Comparison of ENCODE assay signal across 21 cellular contexts in genomic region chr15:85980946-85981345, GRCh38.
DNase-seq lines count a peak whose midpoint lies in the region; ATAC-seq, FAIRE-seq and TF ChIP-seq lines count a peak whose summit lies in the region.
"Had no signal": no experiment of that assay in that cellular context is flagged by ENCODE, and none has a peak within 500 bp of the region (broad histone marks: within the 10 kb centered on the region; RNA-seq: fewer than 3 reads in every experiment).

No MANE protein-coding gene starts in this region.

- no peaks in the 10 kb centered on the region; a peak in 1 of 5 replicates for H3K27me3 ChIP-seq in HepG2 (ENCODE audit: control insufficient read depth in 1 of 2, insufficient read depth in 2 of 2, low read length in 2 of 2)

- H3K4me1 ChIP-seq in HepG2 (ENCODE audit: insufficient read depth, low read length) = no peaks in the 10 kb centered on the region

- H3K9me3 Mint-ChIP-seq in neural crest cell = peaks cover 6% of the 10 kb centered on the region
- H3K9me3 Mint-ChIP-seq in activated naive CD8-positive, alpha-beta T cell treated with anti-CD3 and anti-CD28 coated beads for 36 hours = no peaks in the 10 kb centered on the region
- H3K9me3 Mint-ChIP-seq: CD8-positive, alpha-beta T cell had no signal

- no peak overlapping the region for H3K4me3 Mint-ChIP-seq in neural crest cell
- no peak overlapping the region for H3K4me3 Mint-ChIP-seq in activated naive CD8-positive, alpha-beta T cell treated with anti-CD3 and anti-CD28 coated beads for 36 hours
- H3K4me3 Mint-ChIP-seq: B cell; CD8-positive, alpha-beta T cell; H9 had no signal

- DNase-seq in HPDE6-E6E7 (ENCODE audit: extremely low spot score) (peak; percentile 10), SKM-1 (lab: John Stamatoyannopoulos, UW; ENCODE audit: unreplicated experiment) (peak; percentile 62), neural crest cell (ENCODE audit: low read depth, low spot score) (no peak), NCI-H446 (lab: John Stamatoyannopoulos, UW) (no peak), SIG-M5 (lab: John Stamatoyannopoulos, UW) (no peak), HepG2 (ENCODE audit: low spot score) (no peak)
- DNase-seq in activated naive CD8-positive, alpha-beta T cell treated with anti-CD3 and anti-CD28 coated beads for 36 hours = no peak
- DNase-seq: CD8-positive, alpha-beta T cell; COR-L47; DMS153; DMS79 treated with DMSO at 0.1 percent for 48 hours; EL; GOT3; H9 had no signal

- no peak overlapping the region for H2AFZ ChIP-seq in HepG2 (ENCODE audit: low read length)

- no peak for FAIRE-seq in HepG2 (lab: Jason Lieb, UNC)
- FAIRE-seq: A204.1, D721Med, G401.6, GM12891, GM19239 had no signal

- in situ Hi-C loops in HepG2 (cut with HindIII; ENCODE audit: extremely low pct_ligation_motif_present, low pct_unique_long_range_greater_than_20kb) = no loop called here

- H3K9me3 ChIP-seq in HepG2 (ENCODE audit: low read length) = no peaks in the 10 kb centered on the region; the same call in 1 of the 2 replicates

- POLR2A ChIA-PET in HepG2 (lab: Yijun Ruan, JAX) = no interaction called here

- peaks cover 9% of the 10 kb centered on the region for H3K4me1 Mint-ChIP-seq in neural crest cell
- H3K4me1 Mint-ChIP-seq in activated naive CD8-positive, alpha-beta T cell treated with anti-CD3 and anti-CD28 coated beads for 36 hours = no peaks in the 10 kb centered on the region
- H3K4me1 Mint-ChIP-seq: B cell, H9 had no signal

- no peaks in the 10 kb centered on the region for H3K79me2 ChIP-seq in HepG2 (ENCODE audit: insufficient read depth, low read length)

- H3K36me3 ChIP-seq in HepG2 (replicated peaks in 1 of 2; ENCODE audit: control insufficient read depth in 1 of 2, insufficient read depth in 2 of 2, low read length in 2 of 2) = no peaks in the 10 kb centered on the region

- H3K27ac Mint-ChIP-seq in neural crest cell (ENCODE audit: unreplicated experiment) = peak overlapping the region; percentile 64
- no peak overlapping the region for H3K27ac Mint-ChIP-seq in activated naive CD8-positive, alpha-beta T cell treated with anti-CD3 and anti-CD28 coated beads for 36 hours
- H3K27ac Mint-ChIP-seq: B cell; CD8-positive, alpha-beta T cell; H9 had no signal

- CTCF ChIA-PET in HepG2 (lab: Yijun Ruan, JAX; ENCODE audit: low intra/inter-chr PET ratio, low total read pairs) = no interaction called here

- WGBS in HepG2 (ENCODE audit: low lambda C conversion rate) = 62% methylated on average over 5 of the region's 5 CpGs

- TF ChIP-seq POLR2A in HepG2 (IDR thresholded peaks at IDR 0.05; ENCODE audit: insufficient read depth in 1 of 2, low read depth in 2 of 2, low read length in 2 of 2) = no peak

- no peak overlapping the region for H3K27ac ChIP-seq in HepG2 (ENCODE audit: extremely low read length, insufficient read depth, low read length)
- H3K27ac ChIP-seq: C4-2B had no signal

- no TSS peak for BruUV-seq in HepG2 (replicated peaks; lab: Mats Ljungman, UMichigan)

- H4K20me1 ChIP-seq in HepG2 (ENCODE audit: insufficient read depth, low read length) = no peaks in the 10 kb centered on the region

- H3K4me3 ChIP-seq in HepG2 (replicated peaks in 1 of 3; ENCODE audit: insufficient read depth in 1 of 3, low read depth in 2 of 3, low read length in 3 of 3) = no peak overlapping the region

- H3K4me2 ChIP-seq in HepG2 (ENCODE audit: low read depth, low read length) = no peak overlapping the region

- no peak overlapping the region for H3K9ac ChIP-seq in HepG2 (ENCODE audit: insufficient read depth, low read depth, low read length)

- no peak for ATAC-seq in HepG2
- ATAC-seq: CD8-positive, alpha-beta T cell had no signal

- TF ChIP-seq EP300 in HepG2 (IDR thresholded peaks at IDR 0.05; ENCODE audit: low read depth in 2 of 2, low read length in 2 of 2) = no peak
- no peak for TF ChIP-seq EP300 in HepG2 (CRISPR knock-in tag; IDR thresholded peaks at IDR 0.05; ENCODE audit: borderline replicate concordance)

- TF ChIP-seq CTCF in neural crest cell (conservative IDR thresholded peaks at IDR 0.05) = no peak
- TF ChIP-seq CTCF in HepG2 (CRISPR knock-in tag; IDR thresholded peaks at IDR 0.05) = no peak

- intact Hi-C loops in HepG2 (cut with micrococcal nuclease; ENCODE audit: unreplicated experiment) = no loop called here

- no peaks in the 10 kb centered on the region for H3K36me3 Mint-ChIP-seq in neural crest cell (ENCODE audit: low read depth)
- no peaks in the 10 kb centered on the region for H3K36me3 Mint-ChIP-seq in activated naive CD8-positive, alpha-beta T cell treated with anti-CD3 and anti-CD28 coated beads for 36 hours
- H3K36me3 Mint-ChIP-seq: CD8-positive, alpha-beta T cell had no signal

- TF ChIP-seq RAD21 in HepG2 (CRISPR knock-in tag; IDR thresholded peaks at IDR 0.05) = no peak

- no peaks in the 10 kb centered on the region for H3K27me3 Mint-ChIP-seq in neural crest cell (ENCODE audit: low read depth)
- peaks cover 16% of the 10 kb centered on the region for H3K27me3 Mint-ChIP-seq in activated naive CD8-positive, alpha-beta T cell treated with anti-CD3 and anti-CD28 coated beads for 36 hours

TF ChIP-seq in HepG2, 621 proteins besides CTCF, POLR2A, EP300 and RAD21:
- TF ChIP-seq STAG1 (CRISPR knock-in tag; IDR thresholded peaks at IDR 0.05) (no peak), PCBP1 (IDR thresholded peaks at IDR 0.05; ENCODE audit: borderline replicate concordance, low read depth, low read length) (no peak), ZNF550 (CRISPR knock-in tag; IDR thresholded peaks at IDR 0.05; ENCODE audit: borderline replicate concordance) (no peak)

Comparison
In these comparisons a context has a peak if more than half of its experiments do, and no peak if none do; other contexts are left out.
1. DNase-seq: peak in HPDE6-E6E7 (single experiment) and SKM-1 (single experiment); none in neural crest cell (single experiment), activated naive CD8-positive, alpha-beta T cell treated with anti-CD3 and anti-CD28 coated beads for 36 hours (single experiment), NCI-H446 (0 of 2), SIG-M5 (single experiment) and HepG2 (single experiment).